In the genomic region with DNA sequence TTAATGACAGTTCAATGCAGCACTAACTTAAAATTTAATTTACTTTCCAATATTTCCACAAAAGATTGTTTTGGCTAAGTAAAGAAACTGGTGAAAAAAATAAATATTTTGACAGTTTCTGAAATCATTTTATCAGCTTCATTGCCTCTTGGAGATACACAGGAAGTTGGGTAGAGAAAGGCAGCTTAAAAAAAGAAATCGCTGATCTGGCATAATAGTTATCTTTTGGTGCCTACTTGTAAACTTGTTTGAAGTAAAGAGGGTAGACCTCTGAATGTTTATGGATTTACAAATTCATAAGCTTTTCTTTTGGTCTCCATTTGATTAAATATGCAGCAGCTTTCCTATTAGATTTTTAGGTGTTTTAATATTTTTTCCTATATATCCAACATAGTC, we compare ENCODE assay signal across 13 cellular contexts.
DNase-seq lines count a peak whose midpoint lies in the region; ATAC-seq and TF ChIP-seq lines count a peak whose summit lies in the region.
"Had no signal": no experiment of that assay in that cellular context is flagged by ENCODE, and none has a peak within 500 bp of the region (broad histone marks: within the 10 kb centered on the region; RNA-seq: fewer than 3 reads in every experiment).

No MANE protein-coding gene starts in this region.

- H2AFZ ChIP-seq in OCI-LY7 (ENCODE audit: low read length) (no peak overlapping the region), mammary epithelial cell (ENCODE audit: low read depth, low read length) (no peak overlapping the region)

- TF ChIP-seq CTCF in OCI-LY7 (conservative IDR thresholded peaks at IDR 0.05; ENCODE audit: low read length) (no peak), mammary epithelial cell (conservative IDR thresholded peaks at IDR 0.05 in 1 of 2, IDR thresholded peaks at IDR 0.05 in 1 of 2; ENCODE audit: extremely low read depth in 1 of 2, insufficient read depth in 1 of 2, low read depth in 1 of 2, low read length in 2 of 2) (no peak)

- peak overlapping the region; percentile 95 for H3K27ac ChIP-seq in OCI-LY7 (ENCODE audit: low read depth, low read length, poor library complexity, severe bottlenecking)
- H3K27ac ChIP-seq in mammary epithelial cell (ENCODE audit: insufficient read depth, low read depth, low read length), result peak overlapping the region; percentile 60
- H3K27ac ChIP-seq: adrenal gland, dorsolateral prefrontal cortex had no signal

- peak overlapping the region; percentile 98 for H3K4me2 ChIP-seq in OCI-LY7 (ENCODE audit: low read length)
- H3K4me2 ChIP-seq in mammary epithelial cell (ENCODE audit: insufficient read depth, low read depth, low read length), result peak overlapping the region; percentile 32

- no peaks in the 10 kb centered on the region for H3K27me3 Mint-ChIP-seq in activated T-cell treated with anti-CD3 and anti-CD28 coated beads, Interleukin-2, amount 50 U/mL, for 4 hours (ENCODE audit: low read depth)
- H3K27me3 Mint-ChIP-seq in stimulated activated naive B cell treated with anti-CD40 and anti-IgM and Interleukin-4, amounts not matched to agents 10 μg/mL and 1 μg/mL and 100 μg/mL, for 72 hours, result no peaks in the 10 kb centered on the region

- H3K79me2 ChIP-seq in OCI-LY7 (ENCODE audit: insufficient read depth, low read depth, low read length) (peaks cover 75% of the 10 kb centered on the region), mammary epithelial cell (ENCODE audit: insufficient read depth, low read length) (peaks cover 65% of the 10 kb centered on the region)

- POLR2A ChIA-PET in OCI-LY7 (lab: Charles Lee), result interaction anchor here (0.7 to 9.0 kb wide), 8 partner anchors 9 to 175 kb away, joined by 3 to 157 read pairs (median 5); no protein-coding TSS in a partner anchor

- 0 out of 2 replicates have a peak, but pooled peaks cover 9% of the 10 kb centered on the region for H4K20me1 ChIP-seq in OCI-LY7 (ENCODE audit: insufficient read depth, low read length)
- no peaks in the 10 kb centered on the region for H4K20me1 ChIP-seq in mammary epithelial cell (ENCODE audit: insufficient read depth, low read length)

- CTCF ChIA-PET in OCI-LY7 (lab: Charles Lee; ENCODE audit: unreplicated experiment), result interaction anchor here (0.5 kb wide), 1 partner anchor 241 kb away, joined by 3 read pairs; no protein-coding TSS in a partner anchor
- CTCF ChIA-PET in mammary epithelial cell (lab: Charles Lee; ENCODE audit: low non-redundant PET), result no interaction called here

- no peak overlapping the region for H3K9ac ChIP-seq in mammary epithelial cell (ENCODE audit: insufficient read depth, low read length)

- H3K4me1 ChIP-seq in OCI-LY7 (ENCODE audit: insufficient read depth, low read length, poor library complexity, severe bottlenecking) (peaks cover 46% of the 10 kb centered on the region), mammary epithelial cell (ENCODE audit: insufficient read depth, low read length) (peaks cover 28% of the 10 kb centered on the region), HAP-1 (peaks cover 4% of the 10 kb centered on the region)

- no peaks in the 10 kb centered on the region for H3K27me3 ChIP-seq in mammary epithelial cell (ENCODE audit: insufficient read depth, low read length)
- H3K27me3 ChIP-seq in HAP-1 (ENCODE audit: low read depth), result no peaks in the 10 kb centered on the region
- H3K27me3 ChIP-seq: adrenal gland had no signal

- dilution Hi-C loops in mammary epithelial cell (cut with HindIII; ENCODE audit: low sequenced_read_pairs), result no loop called here

- peaks cover 39% of the 10 kb centered on the region for H3K36me3 Mint-ChIP-seq in activated T-cell treated with anti-CD3 and anti-CD28 coated beads, Interleukin-2, amount 50 U/mL, for 4 hours (ENCODE audit: insufficient read depth)
- H3K36me3 Mint-ChIP-seq in stimulated activated naive B cell treated with anti-CD40 and anti-IgM and Interleukin-4, amounts not matched to agents 10 μg/mL and 1 μg/mL and 100 μg/mL, for 72 hours, result peaks cover 5 to 8% of the 10 kb centered on the region in 2 donors

- no peaks in the 10 kb centered on the region for H3K9me2 ChIP-seq in OCI-LY7 (ENCODE audit: insufficient read depth, low read length)

- H3K36me3 ChIP-seq in OCI-LY7 (ENCODE audit: insufficient read depth, low read length), result peaks cover 75% of the 10 kb centered on the region
- peaks cover 14% of the 10 kb centered on the region for H3K36me3 ChIP-seq in mammary epithelial cell (ENCODE audit: insufficient read depth, low read length)
- H3K36me3 ChIP-seq in HAP-1 (replicated peaks), result no peaks in the 10 kb centered on the region
- H3K36me3 ChIP-seq: adrenal gland had no signal

- H3K9me3 ChIP-seq in OCI-LY7 (ENCODE audit: low read length), result no peaks in the 10 kb centered on the region
- no peaks in the 10 kb centered on the region for H3K9me3 ChIP-seq in mammary epithelial cell (replicated peaks; ENCODE audit: insufficient read depth, low read length)
- no peaks in the 10 kb centered on the region for H3K9me3 ChIP-seq in HAP-1
- H3K9me3 ChIP-seq: adrenal gland had no signal

- in situ Hi-C loops in mammary epithelial cell (cut with MboI; ENCODE audit: low sequenced_read_pairs in 2 of 2), result no loop called here
- in situ Hi-C loops in HAP-1 (cut with MboI; ENCODE audit: low sequenced_read_pairs), result no loop called here

- H3K4me3 ChIP-seq in OCI-LY7 (ENCODE audit: low read depth, low read length, poor library complexity, severe bottlenecking) (peak overlapping the region; percentile 72), mammary epithelial cell (replicated peaks in 1 of 3; ENCODE audit: insufficient read depth in 1 of 3, low read depth in 2 of 3, low read length in 3 of 3) (no peak overlapping the region), HAP-1 (no peak overlapping the region)

- BruUV-seq in OCI-LY7 (replicated peaks; lab: Mats Ljungman, UMichigan) (no TSS peak), mammary epithelial cell (replicated peaks; lab: Mats Ljungman, UMichigan) (no TSS peak)

- intact Hi-C loops in OCI-LY7 (cut with micrococcal nuclease; ENCODE audit: unreplicated experiment), result loop anchor here (2.0 kb wide), 1 partner anchor 15 kb away; no protein-coding TSS in a partner anchor
- intact Hi-C loops in mammary epithelial cell (cut with micrococcal nuclease), result loop anchor here (1.0 kb wide), 1 partner anchor 14 kb away; no protein-coding TSS in a partner anchor

- ATAC-seq in activated T-cell treated with anti-CD3 and anti-CD28 coated beads, Interleukin-2, amount 50 U/mL, for 4 hours, result no peak
- no peak for ATAC-seq in stimulated activated naive B cell treated with anti-CD40 and anti-IgM and Interleukin-4, amounts not matched to agents 10 μg/mL and 1 μg/mL and 100 μg/mL, for 72 hours (replicated peaks)
- ATAC-seq in HG02840 (IDR thresholded peaks at IDR 0.05; ENCODE audit: low FRiP score, unreplicated experiment), result no peak
- ATAC-seq in HG02798 (IDR thresholded peaks at IDR 0.05; ENCODE audit: poor library complexity, unreplicated experiment), result no peak
- ATAC-seq: activated CD4-positive, CD25-positive, alpha-beta regulatory T cell treated with anti-CD3 and anti-CD28 coated beads, Interleukin-2, amount 50 U/mL, for 24 hours; left cardiac atrium had no signal

- H3K27ac Mint-ChIP-seq in stimulated activated naive B cell treated with anti-CD40 and anti-IgM and Interleukin-4, amounts not matched to agents 10 μg/mL and 1 μg/mL and 100 μg/mL, for 72 hours, result peak overlapping the region; percentile 14

- DNase-seq in activated T-cell treated with anti-CD3 and anti-CD28 coated beads, Interleukin-2, amount 50 U/mL, for 4 hours, result no peak
- no peak for DNase-seq in activated T-cell treated with anti-CD3 and anti-CD28 coated beads, Interleukin-2, amount 50 U/mL, for 48 hours
- DNase-seq in OCI-LY7 (ENCODE audit: low spot score) (peak; percentile 30), mammary epithelial cell (no peak), HAP-1 (ENCODE audit: low spot score in 2 of 2) (no peak)
- no peak for DNase-seq in stimulated activated naive B cell treated with anti-CD40 and anti-IgM and Interleukin-4, amounts not matched to agents 10 μg/mL and 1 μg/mL and 100 μg/mL, for 72 hours
- DNase-seq: adrenal gland, dorsolateral prefrontal cortex, left cardiac atrium, RPMI8226 had no signal

- WGBS in mammary epithelial cell (ENCODE audit: low coverage, missing lambda C conversion rate), result 100% methylated on average over 1 of the region's 1 CpG

- no peaks in the 10 kb centered on the region for H3K9me3 Mint-ChIP-seq in activated T-cell treated with anti-CD3 and anti-CD28 coated beads, Interleukin-2, amount 50 U/mL, for 4 hours
- no peaks in the 10 kb centered on the region for H3K9me3 Mint-ChIP-seq in stimulated activated naive B cell treated with anti-CD40 and anti-IgM and Interleukin-4, amounts not matched to agents 10 μg/mL and 1 μg/mL and 100 μg/mL, for 72 hours

- H3K4me1 Mint-ChIP-seq in activated T-cell treated with anti-CD3 and anti-CD28 coated beads, Interleukin-2, amount 50 U/mL, for 4 hours (ENCODE audit: low read depth), result peaks cover 73% of the 10 kb centered on the region
- H3K4me1 Mint-ChIP-seq in stimulated activated naive B cell treated with anti-CD40 and anti-IgM and Interleukin-4, amounts not matched to agents 10 μg/mL and 1 μg/mL and 100 μg/mL, for 72 hours, result peaks cover 27 to 76% of the 10 kb centered on the region in 2 donors

- peak overlapping the region; percentile 85 for H3K4me3 Mint-ChIP-seq in activated T-cell treated with anti-CD3 and anti-CD28 coated beads, Interleukin-2, amount 50 U/mL, for 4 hours
- peak overlapping the region in 1 of 2 donors; percentile 85 for H3K4me3 Mint-ChIP-seq in stimulated activated naive B cell treated with anti-CD40 and anti-IgM and Interleukin-4, amounts not matched to agents 10 μg/mL and 1 μg/mL and 100 μg/mL, for 72 hours
